In the genomic region with DNA sequence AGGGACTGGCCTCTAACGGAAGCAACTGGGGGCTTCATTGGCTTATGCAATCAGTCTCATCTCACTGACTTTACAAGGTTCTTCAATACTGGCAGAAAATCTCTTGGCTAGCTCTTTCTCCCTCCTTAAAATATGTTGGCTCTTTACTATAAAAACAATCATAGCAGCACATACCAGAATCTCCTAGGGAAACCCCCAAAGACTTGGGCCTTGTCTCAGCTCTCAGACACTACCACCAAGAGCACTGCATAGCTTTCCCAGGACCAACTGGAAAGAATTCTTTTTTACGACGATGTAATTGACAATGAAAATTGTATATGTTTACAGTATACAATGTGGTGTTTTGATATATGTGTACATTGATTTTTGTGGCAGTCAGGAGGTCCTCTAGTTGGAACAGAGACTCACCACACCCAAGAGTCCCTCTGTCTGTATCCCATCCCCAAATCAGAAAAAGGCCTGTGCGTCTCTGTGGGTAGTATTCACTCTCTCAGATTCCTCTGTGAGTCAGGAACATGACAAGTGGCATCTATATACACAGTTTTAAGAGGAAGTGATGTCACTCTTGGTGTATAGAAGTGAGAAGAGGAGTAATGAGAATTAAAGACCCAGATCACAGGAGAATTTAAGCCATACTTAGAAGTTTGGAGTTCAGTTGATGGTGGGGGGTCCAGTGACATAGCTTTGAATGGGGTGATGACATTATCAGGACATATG, we compare ENCODE assay signal across 10 cellular contexts. TPM values are rescaled to one million over a fixed set of nuclear protein-coding genes. Genes with fewer than 3 reads are reported as not detected.
DNase-seq lines count a peak whose midpoint lies in the region; ATAC-seq and TF ChIP-seq lines count a peak whose summit lies in the region.
"Had no signal": no experiment of that assay in that cellular context is flagged by ENCODE, and none has a peak within 500 bp of the region (broad histone marks: within the 10 kb centered on the region; RNA-seq: fewer than 3 reads in every experiment).

No MANE protein-coding gene starts in this region.

- H3K9ac ChIP-seq in OCI-LY3 (ENCODE audit: low read length) (peak overlapping the region; percentile 19; the same call in 1 of the 2 replicates), trophoblast cell (ENCODE audit: low read length) (no peak overlapping the region)

- no peak overlapping the region for H2BK5ac ChIP-seq in trophoblast cell (ENCODE audit: low read depth, low read length, poor library complexity)

- H2AK5ac ChIP-seq in trophoblast cell (ENCODE audit: low read length), result no peak overlapping the region

- H3K79me2 ChIP-seq in OCI-LY3 (ENCODE audit: low read length) (peaks cover 97% of the 10 kb centered on the region), trophoblast cell (ENCODE audit: control insufficient read depth, insufficient read depth, low read length, poor library complexity) (no peaks in the 10 kb centered on the region)

- H3K4me1 Mint-ChIP-seq in naive thymus-derived CD8-positive, alpha-beta T cell, result peaks cover 36 to 96% (median 87%) of the 10 kb centered on the region in 4 donors

- in situ Hi-C loops in brain microvascular endothelial cell (cut with HindIII; ENCODE audit: low pct_ligation_motif_present, low sequenced_read_pairs), result no loop called here

- H2BK12ac ChIP-seq in trophoblast cell (ENCODE audit: low read length), result no peak overlapping the region

- peaks cover 0 to 3% (median 0%) of the 10 kb centered on the region in 9 donors for H3K9me3 Mint-ChIP-seq in naive thymus-derived CD8-positive, alpha-beta T cell
- H3K9me3 Mint-ChIP-seq: neural crest cell had no signal

- H2AFZ ChIP-seq in OCI-LY3 (ENCODE audit: low read depth, low read length), result no peak overlapping the region
- H2AFZ ChIP-seq in trophoblast cell (ENCODE audit: insufficient read depth, low read length, poor library complexity), result no peak overlapping the region

- no peaks in the 10 kb centered on the region for H4K20me1 ChIP-seq in OCI-LY3 (ENCODE audit: insufficient read depth, low read length)

- H3K36me3 Mint-ChIP-seq in naive thymus-derived CD8-positive, alpha-beta T cell, result peaks cover 0 to 34% (median 27%) of the 10 kb centered on the region in 3 donors

- H3K4me3 ChIP-seq in OCI-LY3 (ENCODE audit: low read length) (no peak overlapping the region), brain microvascular endothelial cell (ENCODE audit: low read depth, low read length) (no peak overlapping the region), trophoblast cell (ENCODE audit: low read depth, low read length) (no peak overlapping the region)

- no peak overlapping the region for H2BK120ac ChIP-seq in trophoblast cell (ENCODE audit: insufficient read depth, low read length, poor library complexity)

- no peak overlapping the region for H3K14ac ChIP-seq in trophoblast cell (ENCODE audit: low read length)

- ATAC-seq in naive thymus-derived CD8-positive, alpha-beta T cell, result peak; percentile 74 to 80
- ATAC-seq in HG03457 (IDR thresholded peaks at IDR 0.05; ENCODE audit: unreplicated experiment), result no peak

- H3K27me3 Mint-ChIP-seq in naive thymus-derived CD8-positive, alpha-beta T cell, result no peaks in the 10 kb centered on the region

- no peak overlapping the region for H4K8ac ChIP-seq in trophoblast cell (ENCODE audit: low read depth, low read length)

- no peak overlapping the region for H3K18ac ChIP-seq in trophoblast cell (ENCODE audit: low read length)

- H3K27ac ChIP-seq in OCI-LY3 (ENCODE audit: low read length) (peak overlapping the region; percentile 56), brain microvascular endothelial cell (peak overlapping the region; percentile 52), trophoblast cell (ENCODE audit: low read depth, low read length) (no peak overlapping the region)

- peak; percentile 61 for DNase-seq in EL
- DNase-seq in brain microvascular endothelial cell, result peak; percentile 51
- peak in 7 of 10 donors; percentile 52 to 75 (median 62) for DNase-seq in naive thymus-derived CD8-positive, alpha-beta T cell
- DNase-seq in HK-2 (ENCODE audit: unreplicated experiment), result no peak
- no peak for DNase-seq in kidney glomerular epithelial cell (lab: John Stamatoyannopoulos, UW)
- no peak for DNase-seq in trophoblast cell
- DNase-seq: NCI-H2171 had no signal

- no peak overlapping the region for H3K4ac ChIP-seq in trophoblast cell (ENCODE audit: low read depth, low read length)

- peak overlapping the region; percentile 51 to 84 (median 76) for H3K4me3 Mint-ChIP-seq in naive thymus-derived CD8-positive, alpha-beta T cell
- H3K4me3 Mint-ChIP-seq: neural crest cell had no signal

- H3K36me3 ChIP-seq in OCI-LY3 (replicated peaks; ENCODE audit: low read depth, low read length) (peaks cover 9% of the 10 kb centered on the region), brain microvascular endothelial cell (replicated peaks) (no peaks in the 10 kb centered on the region), trophoblast cell (ENCODE audit: control insufficient read depth in 1 of 2, insufficient read depth in 2 of 2, low read length in 2 of 2) (no peaks in the 10 kb centered on the region)

- H3K4me2 ChIP-seq in OCI-LY3 (ENCODE audit: low read length) (peak overlapping the region; percentile 33), trophoblast cell (ENCODE audit: low read length) (no peak overlapping the region)

- no peak overlapping the region for H3K23ac ChIP-seq in trophoblast cell (ENCODE audit: low read length)

- H4K12ac ChIP-seq in trophoblast cell (ENCODE audit: low read depth, low read length), result no peak overlapping the region

- TF ChIP-seq CTCF in OCI-LY3 (IDR thresholded peaks at IDR 0.05; ENCODE audit: low read depth, low read length) (no peak), brain microvascular endothelial cell (IDR thresholded peaks at IDR 0.05; ENCODE audit: low read depth, low read length, missing control alignments) (no peak)

- H3K27me3 ChIP-seq in OCI-LY3 (ENCODE audit: low read depth, low read length) (no peaks in the 10 kb centered on the region), brain microvascular endothelial cell (replicated peaks) (no peaks in the 10 kb centered on the region), trophoblast cell (ENCODE audit: insufficient read depth, low read length) (no peaks in the 10 kb centered on the region)

- H3K9me3 ChIP-seq in OCI-LY3 (ENCODE audit: insufficient read depth, low read length) (no peaks in the 10 kb centered on the region), trophoblast cell (ENCODE audit: insufficient read depth, low read depth, low read length) (no peaks in the 10 kb centered on the region)

- peak overlapping the region; percentile 92 to 100 (median 98) for H3K27ac Mint-ChIP-seq in naive thymus-derived CD8-positive, alpha-beta T cell

- POLR2A ChIA-PET in naive thymus-derived CD8-positive, alpha-beta T cell (lab: Charles Lee), result interaction anchor here (0.7 to 15.9 kb wide), 3 partner anchors 9 to 655 kb away, joined by 3 to 384 read pairs (median 35); a partner anchor contains a TSS

- no peak overlapping the region for H4K91ac ChIP-seq in trophoblast cell (ENCODE audit: low read depth, low read length)

- no CpG with 5 or more reads among the region's 4 CpGs for WGBS in trophoblast cell (ENCODE audit: extremely low coverage, insufficient coverage, insufficient read length)

- H3K79me1 ChIP-seq in trophoblast cell (ENCODE audit: low read length), result no peaks in the 10 kb centered on the region

- H3K4me1 ChIP-seq in OCI-LY3 (ENCODE audit: low read length) (peaks cover 85% of the 10 kb centered on the region), trophoblast cell (ENCODE audit: control insufficient read depth in 1 of 2, insufficient read depth in 2 of 2, low read length in 2 of 2) (no peaks in the 10 kb centered on the region)

RNA-seq across cellular contexts. Expression of a gene that starts 21.1 kb away (rescaled TPM):
- total RNA-seq in naive thymus-derived CD8-positive, alpha-beta T cell, result 100 to 1,000 TPM; 154 to 160 TPM
- 100 to 1,000 TPM; 297 to 506 (median 298) TPM for polyA plus RNA-seq in naive thymus-derived CD8-positive, alpha-beta T cell
- 9.8 and 10.1 TPM in 2 replicates for polyA plus RNA-seq in trophoblast cell (2013)

RNA-seq across cellular contexts. Expression of a gene that starts 55.7 kb away (rescaled TPM):
- total RNA-seq in naive thymus-derived CD8-positive, alpha-beta T cell, result 10 to 100 TPM; 12.8 to 13.0 TPM
- polyA plus RNA-seq in naive thymus-derived CD8-positive, alpha-beta T cell, result 1 to 10 TPM; 1.9 to 4.4 (median 4.3) TPM
- 1.7 and 1.8 TPM in 2 replicates for polyA plus RNA-seq in trophoblast cell (2013)

Comparison
In these comparisons a context has a peak if more than half of its experiments do, and no peak if none do; other contexts are left out.
1. DNase-seq: peak in EL (single experiment), brain microvascular endothelial cell (single experiment) and naive thymus-derived CD8-positive, alpha-beta T cell (7 of 10); none in HK-2 (single experiment), kidney glomerular epithelial cell (single experiment) and trophoblast cell (0 of 2).